ENCODE assay signal across 26 cellular contexts in genomic region chr12:52915637-52916036, GRCh38. TPM values are rescaled to one million over a fixed set of nuclear protein-coding genes. Genes with fewer than 3 reads are reported as not detected.
DNase-seq lines count a peak whose midpoint lies in the region; ATAC-seq and TF ChIP-seq lines count a peak whose summit lies in the region.
"Had no signal": no experiment of that assay in that cellular context is flagged by ENCODE, and none has a peak within 500 bp of the region (broad histone marks: within the 10 kb centered on the region; RNA-seq: fewer than 3 reads in every experiment).

No MANE protein-coding gene starts in this region.

- H3K27ac Mint-ChIP-seq in stimulated activated memory B cell treated with anti-CD40 and anti-IgM and Interleukin-4, amounts not matched to agents 10 μg/mL and 1 μg/mL and 100 μg/mL, for 72 hours = no peak overlapping the region
- H3K27ac Mint-ChIP-seq: CD8-positive, alpha-beta T cell had no signal

- H3K4me1 ChIP-seq in mucosa of rectum (ENCODE audit: control insufficient read depth in 2 of 2, insufficient read depth in 2 of 2, low read length in 2 of 2) (peaks cover 23 to 49% of the 10 kb centered on the region in 2 donors), stomach (peaks cover 18 to 41% (median 25%) of the 10 kb centered on the region in 4 donors)

- H3K36me3 ChIP-seq in mucosa of rectum (ENCODE audit: control insufficient read depth in 2 of 2, insufficient read depth in 2 of 2, low read length in 2 of 2) (no peaks in the 10 kb centered on the region), stomach (no peaks in the 10 kb centered on the region)
- H3K36me3 ChIP-seq: BLaER1 treated with 17β-estradiol and CSF1 and Interleukin-3, amounts not matched to agents 10 nM and 100 nM had no signal

- no peak for TF ChIP-seq POLR2A in stomach (IDR thresholded peaks at IDR 0.05)

- no peak for ATAC-seq in SK-N-SH treated with all-trans-retinoic acid at 6 μM for 48 hours
- ATAC-seq in stimulated activated memory B cell treated with anti-CD40 and anti-IgM and Interleukin-4, amounts not matched to agents 10 μg/mL and 1 μg/mL and 100 μg/mL, for 72 hours = no peak
- ATAC-seq: A549; CD8-positive, alpha-beta T cell had no signal

- H3K9me3 Mint-ChIP-seq in stimulated activated memory B cell treated with anti-CD40 and anti-IgM and Interleukin-4, amounts not matched to agents 10 μg/mL and 1 μg/mL and 100 μg/mL, for 72 hours = peaks cover 4% of the 10 kb centered on the region
- H3K9me3 Mint-ChIP-seq: CD8-positive, alpha-beta T cell had no signal

- no peaks in the 10 kb centered on the region for H3K36me3 Mint-ChIP-seq in stimulated activated memory B cell treated with anti-CD40 and anti-IgM and Interleukin-4, amounts not matched to agents 10 μg/mL and 1 μg/mL and 100 μg/mL, for 72 hours
- H3K36me3 Mint-ChIP-seq: CD8-positive, alpha-beta T cell had no signal

- intact Hi-C loops in stomach (cut with DNase I; ENCODE audit: low total_unique reads) = no loop called here

- no peak overlapping the region for H3K4me3 Mint-ChIP-seq in stimulated activated memory B cell treated with anti-CD40 and anti-IgM and Interleukin-4, amounts not matched to agents 10 μg/mL and 1 μg/mL and 100 μg/mL, for 72 hours
- H3K4me3 Mint-ChIP-seq: CD8-positive, alpha-beta T cell had no signal

- WGBS in stomach, 5 donors = 21 to 48% (median 43%) methylated on average over 5 of the region's 5 CpGs

- H3K4me1 Mint-ChIP-seq in stimulated activated memory B cell treated with anti-CD40 and anti-IgM and Interleukin-4, amounts not matched to agents 10 μg/mL and 1 μg/mL and 100 μg/mL, for 72 hours = no peaks in the 10 kb centered on the region

- H3K9me3 ChIP-seq in mucosa of rectum (ENCODE audit: control insufficient read depth in 2 of 2, low read length in 2 of 2) = no peaks in the 10 kb centered on the region
- H3K9me3 ChIP-seq in stomach = no peaks in the 10 kb centered on the region
- H3K9me3 ChIP-seq: A549 had no signal

- DNase-seq in LNCaP clone FGC (ENCODE audit: low read depth) = peak; percentile 64
- DNase-seq in stomach = no peak
- DNase-seq in HCEC 1CT = no peak
- DNase-seq: AML-193; CD8-positive, alpha-beta T cell; DMS153; DND-41; Karpas-422; NCI-H1092 treated with DMSO at 0.1 percent for 48 hours; NCI-H1436; NCI-H187; NCI-H2081 treated with DMSO at 0.1 percent for 48 hours; NCI-H446 treated with DMSO at 0.1 percent for 48 hours; NCI-H526; NCI-H82; NK-92 treated with Interleukin-12 subunit alpha and Interleukin-12 subunit beta, amount 100 ng/mL, for 24 hours; PC-9; SHP77; SW 1271 had no signal

- TF ChIP-seq EP300 in stomach (IDR thresholded peaks at IDR 0.05) = no peak

- no peak for TF ChIP-seq CTCF in LNCaP clone FGC (IDR thresholded peaks at IDR 0.05; ENCODE audit: control insufficient read depth, extremely low read depth, insufficient read depth)
- TF ChIP-seq CTCF in VCaP (conservative IDR thresholded peaks at IDR 0.05) = no peak
- no peak for TF ChIP-seq CTCF in stomach (IDR thresholded peaks at IDR 0.05)

- no peak overlapping the region for H3K4me3 ChIP-seq in LNCaP clone FGC (ENCODE audit: low read depth, low read length)
- H3K4me3 ChIP-seq in mucosa of rectum (ENCODE audit: low read length in 2 of 2) = peak overlapping the region in 1 of 2 donors; percentile 10
- no peak overlapping the region for H3K4me3 ChIP-seq in stomach
- H3K4me3 ChIP-seq: A549; BLaER1 treated with 17β-estradiol and CSF1 and Interleukin-3, amounts not matched to agents 10 nM and 100 nM; PC-9 had no signal

- peaks cover 7% of the 10 kb centered on the region for H3K27me3 Mint-ChIP-seq in stimulated activated memory B cell treated with anti-CD40 and anti-IgM and Interleukin-4, amounts not matched to agents 10 μg/mL and 1 μg/mL and 100 μg/mL, for 72 hours

- H3K27ac ChIP-seq in VCaP (peak overlapping the region; percentile 63), mucosa of rectum (ENCODE audit: low read depth in 2 of 2, low read length in 2 of 2) (peak overlapping the region; percentile 66 to 91), stomach (peak overlapping the region; percentile 42 to 85 (median 76))
- H3K27ac ChIP-seq: BLaER1 treated with 17β-estradiol and CSF1 and Interleukin-3, amounts not matched to agents 10 nM and 100 nM; PC-9; RWPE1 had no signal

- H3K27me3 ChIP-seq in mucosa of rectum (ENCODE audit: control insufficient read depth in 2 of 2, insufficient read depth in 2 of 2, low read length in 2 of 2) (no peaks in the 10 kb centered on the region), stomach (no peaks in the 10 kb centered on the region)
- H3K27me3 ChIP-seq: BLaER1 treated with 17β-estradiol and CSF1 and Interleukin-3, amounts not matched to agents 10 nM and 100 nM had no signal

- no peak overlapping the region for H3K9ac ChIP-seq in mucosa of rectum (ENCODE audit: low read depth in 1 of 2, low read length in 2 of 2)
- H3K9ac ChIP-seq: BLaER1 treated with 17β-estradiol and CSF1 and Interleukin-3, amounts not matched to agents 10 nM and 100 nM had no signal

TF ChIP-seq in SK-N-SH treated with all-trans-retinoic acid at 6 μM for 48 hours, 23 proteins besides CTCF, POLR2A, EP300 and RAD21:
- no peak for TF ChIP-seq CREB5 (CRISPR knock-in tag; IDR thresholded peaks at IDR 0.05; ENCODE audit: low read depth)
- TF ChIP-seq RARB (CRISPR knock-in tag; IDR thresholded peaks at IDR 0.05) = no peak
- no peak for TF ChIP-seq ZNF8 (CRISPR knock-in tag; IDR thresholded peaks at IDR 0.05)
- no peak for TF ChIP-seq GLIS3 (CRISPR knock-in tag; IDR thresholded peaks at IDR 0.05)
- TF ChIP-seq CSDC2 (CRISPR knock-in tag; IDR thresholded peaks at IDR 0.05) = no peak
- TF ChIP-seq TSHZ2 (CRISPR knock-in tag; IDR thresholded peaks at IDR 0.05) = no peak
- TF ChIP-seq ZNF565 (CRISPR knock-in tag; conservative IDR thresholded peaks at IDR 0.05; ENCODE audit: low read depth) = no peak
- TF ChIP-seq ISL1 (CRISPR knock-in tag; IDR thresholded peaks at IDR 0.05) = no peak
- no peak for TF ChIP-seq ARNTL (CRISPR knock-in tag; IDR thresholded peaks at IDR 0.05; ENCODE audit: borderline replicate concordance, low read depth)

RNA-seq across cellular contexts. Expression of gene KRT8, which starts 10.8 kb away (rescaled TPM):
- 1,000 to 10,000 TPM in 1 of 5 donors, 100 to 1,000 TPM in 3, 10 to 100 TPM in 1; 71.2 to 1,740 (median 566) TPM for total RNA-seq in stomach
- 1,000 to 10,000 TPM in 1 of 3 donors, 100 to 1,000 TPM in 2; 361 to 1,687 (median 767) TPM for polyA plus RNA-seq in stomach

RNA-seq across cellular contexts. Expression of gene KRT18, which starts 33.3 kb away (rescaled TPM):
- total RNA-seq in stomach = 100 to 1,000 TPM in 4 of 5 donors, 10 to 100 TPM in 1; 68.3 to 648 (median 309) TPM
- 100 to 1,000 TPM; 369 to 525 (median 391) TPM for polyA plus RNA-seq in stomach
